Comparison of ENCODE assay signal across 21 cellular contexts in the genomic region with DNA sequence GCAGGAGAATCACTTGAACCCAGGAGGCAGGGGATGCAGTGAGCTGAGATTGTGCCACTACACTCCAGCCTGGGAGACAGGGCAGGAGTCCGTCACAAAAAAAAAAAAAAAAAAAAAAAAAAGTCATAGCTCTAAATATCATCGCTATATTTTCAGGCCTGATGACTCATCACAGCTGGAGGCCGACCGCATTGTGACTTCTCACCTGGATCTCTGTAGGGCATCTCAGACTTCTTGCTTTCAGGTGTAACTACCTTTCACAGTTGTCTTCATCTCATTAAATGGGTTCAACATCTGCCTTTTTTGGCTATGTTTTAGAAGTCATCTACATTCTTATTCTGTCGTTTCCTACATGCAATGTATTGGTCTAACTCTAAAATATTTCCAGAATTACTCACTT.
DNase-seq lines count a peak whose midpoint lies in the region; ATAC-seq and TF ChIP-seq lines count a peak whose summit lies in the region.
"Had no signal": no experiment of that assay in that cellular context is flagged by ENCODE, and none has a peak within 500 bp of the region (broad histone marks: within the 10 kb centered on the region; RNA-seq: fewer than 3 reads in every experiment).

No MANE protein-coding gene starts in this region.

- no peak overlapping the region for H3K14ac ChIP-seq in trophoblast cell (ENCODE audit: low read length)

- CTCF ChIA-PET in RWPE1 (lab: Yijun Ruan, JAX): no interaction called here

- H3K27me3 ChIP-seq in trophoblast cell (ENCODE audit: insufficient read depth, low read length) (no peaks in the 10 kb centered on the region), body of pancreas (no peaks in the 10 kb centered on the region)
- H3K27me3 ChIP-seq: BLaER1 treated with 17β-estradiol and CSF1 and Interleukin-3, amounts not matched to agents 10 nM and 100 nM had no signal

- no peak overlapping the region for H4K91ac ChIP-seq in trophoblast cell (ENCODE audit: low read depth, low read length)

- H3K18ac ChIP-seq in trophoblast cell (ENCODE audit: low read length): no peak overlapping the region

- H3K4me3 Mint-ChIP-seq in T-helper 17 cell: no peak overlapping the region
- H3K4me3 Mint-ChIP-seq: CD4-positive, alpha-beta memory T cell; IgD-negative memory B cell; T-helper 1 cell treated with Interleukin-12 subunit alpha and Interleukin-12 subunit beta and Interleukin-4 antibody, amounts not matched to agents 30 μg/mL and 1 μg/mL, for 36 hours had no signal

- no peaks in the 10 kb centered on the region for H3K79me1 ChIP-seq in trophoblast cell (ENCODE audit: low read length)

- H3K79me2 ChIP-seq in trophoblast cell (ENCODE audit: control insufficient read depth, insufficient read depth, low read length, poor library complexity): no peaks in the 10 kb centered on the region

- H3K27ac Mint-ChIP-seq in T-helper 17 cell: no peak overlapping the region
- H3K27ac Mint-ChIP-seq: CD4-positive, alpha-beta memory T cell; IgD-negative memory B cell; T-helper 1 cell treated with Interleukin-12 subunit alpha and Interleukin-12 subunit beta and Interleukin-4 antibody, amounts not matched to agents 30 μg/mL and 1 μg/mL, for 36 hours had no signal

- no peaks in the 10 kb centered on the region for H3K4me1 ChIP-seq in trophoblast cell (ENCODE audit: control insufficient read depth in 1 of 2, insufficient read depth in 2 of 2, low read length in 2 of 2)
- H3K4me1 ChIP-seq in body of pancreas: peaks cover 8% of the 10 kb centered on the region
- H3K4me1 ChIP-seq: BLaER1 treated with 17β-estradiol and CSF1 and Interleukin-3, amounts not matched to agents 10 nM and 100 nM; Caco-2 had no signal

- ATAC-seq in GM18907 (IDR thresholded peaks at IDR 0.05; ENCODE audit: unreplicated experiment): no peak
- no peak for ATAC-seq in T-helper 17 cell
- no peak for ATAC-seq in body of pancreas

- H4K12ac ChIP-seq in trophoblast cell (ENCODE audit: low read depth, low read length): no peak overlapping the region

- no peak overlapping the region for H2AFZ ChIP-seq in trophoblast cell (ENCODE audit: insufficient read depth, low read length, poor library complexity)

- TF ChIP-seq POLR2A in body of pancreas (IDR thresholded peaks at IDR 0.05): no peak

- H3K4me3 ChIP-seq in trophoblast cell (ENCODE audit: low read depth, low read length) (no peak overlapping the region), body of pancreas (no peak overlapping the region)
- H3K4me3 ChIP-seq: BLaER1 treated with 17β-estradiol and CSF1 and Interleukin-3, amounts not matched to agents 10 nM and 100 nM had no signal

- no peak overlapping the region for H3K4ac ChIP-seq in trophoblast cell (ENCODE audit: low read depth, low read length)

- H3K27ac ChIP-seq in RWPE1 (no peak overlapping the region), trophoblast cell (ENCODE audit: low read depth, low read length) (no peak overlapping the region), body of pancreas (no peak overlapping the region)
- H3K27ac ChIP-seq: 22Rv1; BLaER1 treated with 17β-estradiol and CSF1 and Interleukin-3, amounts not matched to agents 10 nM and 100 nM had no signal

- TF ChIP-seq CTCF in RWPE1 (conservative IDR thresholded peaks at IDR 0.05; ENCODE audit: low read depth) (no peak), body of pancreas (IDR thresholded peaks at IDR 0.05) (no peak)

- H2BK120ac ChIP-seq in trophoblast cell (ENCODE audit: insufficient read depth, low read length, poor library complexity): no peak overlapping the region

- H3K9ac ChIP-seq in trophoblast cell (ENCODE audit: low read length): no peak overlapping the region
- H3K9ac ChIP-seq: BLaER1 treated with 17β-estradiol and CSF1 and Interleukin-3, amounts not matched to agents 10 nM and 100 nM had no signal

- H3K27me3 Mint-ChIP-seq in T-helper 17 cell: no peaks in the 10 kb centered on the region
- H3K27me3 Mint-ChIP-seq: CD4-positive, alpha-beta memory T cell; IgD-negative memory B cell had no signal

- H3K4me1 Mint-ChIP-seq in T-helper 17 cell: no peaks in the 10 kb centered on the region
- H3K4me1 Mint-ChIP-seq: CD4-positive, alpha-beta memory T cell; IgD-negative memory B cell had no signal

- intact Hi-C loops in body of pancreas (cut with DNase I): no loop called here

- H2AK5ac ChIP-seq in trophoblast cell (ENCODE audit: low read length): no peak overlapping the region

- H3K36me3 Mint-ChIP-seq in T-helper 17 cell (ENCODE audit: low read depth): no peaks in the 10 kb centered on the region
- H3K36me3 Mint-ChIP-seq: CD4-positive, alpha-beta memory T cell; IgD-negative memory B cell had no signal

- H3K36me3 ChIP-seq in trophoblast cell (ENCODE audit: control insufficient read depth in 1 of 2, insufficient read depth in 2 of 2, low read length in 2 of 2): no peaks in the 10 kb centered on the region
- H3K36me3 ChIP-seq in body of pancreas (replicated peaks in 1 of 2; ENCODE audit: insufficient read depth in 1 of 2, low read depth in 2 of 2): no peaks in the 10 kb centered on the region
- H3K36me3 ChIP-seq: BLaER1 treated with 17β-estradiol and CSF1 and Interleukin-3, amounts not matched to agents 10 nM and 100 nM had no signal

- peak; percentile 13 for DNase-seq in DMS53 (lab: John Stamatoyannopoulos, UW)
- no peak for DNase-seq in DMS53 treated with DMSO at 0.1 percent for 48 hours (lab: John Stamatoyannopoulos, UW; ENCODE audit: unreplicated experiment)
- peak; percentile 91 for DNase-seq in NCI-H146 (lab: John Stamatoyannopoulos, UW)
- DNase-seq in RWPE1 (ENCODE audit: low spot score): peak; percentile 21
- DNase-seq in trophoblast cell: peak; percentile 84 to 90
- no peak for DNase-seq in T-helper 17 cell
- DNase-seq in body of pancreas: no peak
- DNase-seq: Caco-2; CD4-positive, alpha-beta memory T cell; DMS153; NCI-H1436; NCI-H2029; NCI-H2227 treated with DMSO at 0.1 percent for 48 hours; NCI-H510A; NCI-H748 treated with DMSO at 0.1 percent for 48 hours; Right ventricle myocardium superior had no signal

- POLR2A ChIA-PET in RWPE1 (lab: Yijun Ruan, JAX; ENCODE audit: low non-redundant PET): no interaction called here

- H3K23ac ChIP-seq in trophoblast cell (ENCODE audit: low read length): no peak overlapping the region

- H2BK5ac ChIP-seq in trophoblast cell (ENCODE audit: low read depth, low read length, poor library complexity): no peak overlapping the region

- no CpG with 5 or more reads among the region's 5 CpGs for WGBS in trophoblast cell (ENCODE audit: extremely low coverage, insufficient coverage, insufficient read length)
- WGBS in body of pancreas, 2 donors: 87 to 89% methylated on average over 5 of the region's 5 CpGs

- H2BK12ac ChIP-seq in trophoblast cell (ENCODE audit: low read length): no peak overlapping the region

- H3K9me3 ChIP-seq in trophoblast cell (ENCODE audit: insufficient read depth, low read depth, low read length) (peaks cover 2% of the 10 kb centered on the region), T-helper 17 cell (ENCODE audit: control insufficient read depth, low read length, poor library complexity, severe bottlenecking) (peaks cover 3% of the 10 kb centered on the region), body of pancreas (peaks cover 0 to 6% (median 0%) of the 10 kb centered on the region in 3 donors)
- H3K9me3 ChIP-seq: BLaER1 treated with 17β-estradiol and CSF1 and Interleukin-3, amounts not matched to agents 10 nM and 100 nM; Caco-2 had no signal

- H3K4me2 ChIP-seq in trophoblast cell (ENCODE audit: low read length): no peak overlapping the region
- H3K4me2 ChIP-seq: BLaER1 treated with 17β-estradiol and CSF1 and Interleukin-3, amounts not matched to agents 10 nM and 100 nM had no signal

- no peak overlapping the region for H4K8ac ChIP-seq in trophoblast cell (ENCODE audit: low read depth, low read length)

Comparison
In these comparisons a context has a peak if more than half of its experiments do, and no peak if none do; other contexts are left out.
1. DNase-seq: peak in DMS53 (single experiment), NCI-H146 (single experiment), RWPE1 (single experiment) and trophoblast cell (2 of 2); none in DMS53 treated with DMSO at 0.1 percent for 48 hours (single experiment), T-helper 17 cell (0 of 3) and body of pancreas (0 of 4).